In genomic region chr4:167028976-167029375, GRCh38 we compare ENCODE assay signal across 37 cellular contexts.
"Had no signal": no experiment of that assay in that cellular context is flagged by ENCODE, and none has a peak within 500 bp of the region (broad histone marks: within the 10 kb centered on the region; RNA-seq: fewer than 3 reads in every experiment).

No MANE protein-coding gene starts in this region.

- H3K27ac ChIP-seq: brain microvascular endothelial cell, PC-9, RWPE1, VCaP had no signal

- H3K27me3 ChIP-seq: brain microvascular endothelial cell, MG63 had no signal

- H3K9me3 ChIP-seq: MG63 had no signal

- H3K36me3 Mint-ChIP-seq: activated CD4-positive, alpha-beta memory T cell treated with anti-CD3 and anti-CD28 coated beads for 36 hours; activated naive CD4-positive, alpha-beta T cell treated with anti-CD3 and anti-CD28 coated beads, Interleukin-2, amount 10 ng/mL, durations not matched to agents 7 days and 5 days; activated naive CD8-positive, alpha-beta T cell treated with anti-CD3 and anti-CD28 coated beads for 36 hours had no signal

- H3K4me3 ChIP-seq: MG63, PC-9 had no signal

- H3K36me3 ChIP-seq: brain microvascular endothelial cell, MG63 had no signal

- H3K4me3 Mint-ChIP-seq: activated B cell treated with CpG ODN at 0.5 μM for 24 hours; activated CD4-positive, alpha-beta memory T cell treated with anti-CD3 and anti-CD28 coated beads for 36 hours; activated naive CD4-positive, alpha-beta T cell treated with anti-CD3 and anti-CD28 coated beads, Interleukin-2, amount 10 ng/mL, durations not matched to agents 7 days and 5 days; activated naive CD8-positive, alpha-beta T cell treated with anti-CD3 and anti-CD28 coated beads for 36 hours had no signal

- ATAC-seq: Right ventricle myocardium inferior, SK-N-SH treated with all-trans-retinoic acid at 6 μM for 48 hours had no signal

- H3K4me1 Mint-ChIP-seq: activated B cell treated with CpG ODN at 0.5 μM for 24 hours; activated naive CD4-positive, alpha-beta T cell treated with anti-CD3 and anti-CD28 coated beads, Interleukin-2, amount 10 ng/mL, durations not matched to agents 7 days and 5 days; activated naive CD8-positive, alpha-beta T cell treated with anti-CD3 and anti-CD28 coated beads for 36 hours had no signal

- H3K27me3 Mint-ChIP-seq: activated B cell treated with CpG ODN at 0.5 μM for 24 hours; activated CD4-positive, alpha-beta memory T cell treated with anti-CD3 and anti-CD28 coated beads for 36 hours; activated naive CD4-positive, alpha-beta T cell treated with anti-CD3 and anti-CD28 coated beads, Interleukin-2, amount 10 ng/mL, durations not matched to agents 7 days and 5 days; activated naive CD8-positive, alpha-beta T cell treated with anti-CD3 and anti-CD28 coated beads for 36 hours had no signal

- DNase-seq: activated B cell treated with CpG ODN at 0.5 μM for 24 hours; activated CD4-positive, alpha-beta memory T cell treated with anti-CD3 and anti-CD28 coated beads for 36 hours; activated CD4-positive, alpha-beta T cell treated with anti-CD3 and anti-CD28 coated beads for 4 hours; activated CD4-positive, alpha-beta T cell treated with anti-CD3 and anti-CD28 coated beads, Interleukin-2, amount 50 U/mL, for 1 hour; activated CD4-positive, CD25-positive, alpha-beta regulatory T cell treated with anti-CD3 and anti-CD28 coated beads, Interleukin-2, amount 50 U/mL, for 72 hours; activated CD8-positive, alpha-beta memory T cell treated with anti-CD3 and anti-CD28 coated beads, Interleukin-2, amount 50 U/mL, for 4 hours; activated effector memory CD4-positive, alpha-beta T cell treated with Interleukin-2 at 50 U/mL for 16 hours; activated naive CD4-positive, alpha-beta T cell treated with anti-CD3 and anti-CD28 coated beads, Interleukin-2, amount 10 ng/mL, durations not matched to agents 7 days and 5 days; activated naive CD8-positive, alpha-beta T cell treated with anti-CD3 and anti-CD28 coated beads for 36 hours; activated T-cell treated with anti-CD3 and anti-CD28 coated beads for 4 hours; activated T-cell treated with anti-CD3 and anti-CD28 coated beads, Interleukin-2, amount 50 U/mL, for 48 hours; amniotic stem cell; aorta; brain microvascular endothelial cell; central memory CD4-positive, alpha-beta T cell; Kasumi-1; KG1; MG63; NCI-H1048; NCI-H1105 treated with DMSO at 0.1 percent for 48 hours; NCI-H1694; NCI-H1930; NCI-H2107; NCI-H2171; NCI-H226; NCI-H510A; NCI-H526; PC-9; SIG-M5; SW 1271; T-helper 1 cell; T-helper 2 cell; T-helper 9 cell had no signal

- H3K9me3 Mint-ChIP-seq: activated B cell treated with CpG ODN at 0.5 μM for 24 hours; activated CD4-positive, alpha-beta memory T cell treated with anti-CD3 and anti-CD28 coated beads for 36 hours; activated naive CD4-positive, alpha-beta T cell treated with anti-CD3 and anti-CD28 coated beads, Interleukin-2, amount 10 ng/mL, durations not matched to agents 7 days and 5 days; activated naive CD8-positive, alpha-beta T cell treated with anti-CD3 and anti-CD28 coated beads for 36 hours had no signal
